16 cellular contexts compared by ENCODE assay signal in the genomic region with DNA sequence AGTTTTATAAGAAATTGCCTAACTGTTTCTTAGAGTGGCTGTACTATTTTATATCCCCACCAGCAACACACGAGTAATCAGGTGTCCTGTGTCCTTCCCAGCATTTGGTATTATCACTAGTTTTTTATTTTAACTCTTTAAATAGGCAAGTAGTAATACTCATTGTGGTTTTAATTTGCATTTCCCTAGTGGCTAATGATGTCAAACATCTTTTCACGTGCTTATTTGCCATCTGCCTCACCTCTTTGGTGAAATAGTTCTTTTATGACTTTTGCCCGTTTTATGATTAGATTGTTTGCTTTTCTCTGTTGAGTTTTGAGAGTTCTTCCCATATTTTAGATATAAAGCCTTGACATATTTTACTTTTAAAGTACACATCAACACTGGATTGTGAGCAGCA. TPM values are rescaled to one million over a fixed set of nuclear protein-coding genes. Genes with fewer than 3 reads are reported as not detected.
DNase-seq lines count a peak whose midpoint lies in the region; ATAC-seq and TF ChIP-seq lines count a peak whose summit lies in the region.
"Had no signal": no experiment of that assay in that cellular context is flagged by ENCODE, and none has a peak within 500 bp of the region (broad histone marks: within the 10 kb centered on the region; RNA-seq: fewer than 3 reads in every experiment).

No MANE protein-coding gene starts in this region.

- H3K27ac ChIP-seq in PC-3 (ENCODE audit: low read length) (no peak overlapping the region), hepatocyte (peak overlapping the region; percentile 66), stomach (no peak overlapping the region)
- H3K27ac ChIP-seq: HL-60, SK-N-MC had no signal

- intact Hi-C loops in PC-3 (cut with micrococcal nuclease): loop anchor here (10.0 kb wide), 1 partner anchor 142 kb away; the partner anchor contains the start of gene ELOVL5
- intact Hi-C loops in stomach (cut with DNase I; ENCODE audit: low total_unique reads): no loop called here

- H4K20me1 ChIP-seq in PC-3 (ENCODE audit: low read length) (no peaks in the 10 kb centered on the region), hepatocyte (ENCODE audit: insufficient read depth, poor library complexity, severe bottlenecking) (no peaks in the 10 kb centered on the region)

- TF ChIP-seq EP300 in stomach (IDR thresholded peaks at IDR 0.05): no peak

- ATAC-seq in PC-3: no peak; the same call in none of the 2 replicates

- WGBS in hepatocyte (ENCODE audit: low lambda C conversion rate, missing lambda C conversion rate): 29% methylated on average over 3 of the region's 3 CpGs
- WGBS in stomach, 5 donors: 10 to 23% (median 16%) methylated on average over 3 of the region's 3 CpGs

- H3K4me3 ChIP-seq in PC-3 (ENCODE audit: low read length): no peak overlapping the region
- no peak overlapping the region for H3K4me3 ChIP-seq in hepatocyte
- no peak overlapping the region for H3K4me3 ChIP-seq in stomach
- H3K4me3 ChIP-seq: SK-N-MC had no signal

- TF ChIP-seq POLR2A in stomach (IDR thresholded peaks at IDR 0.05): no peak

- peak overlapping the region; percentile 51 for H2AFZ ChIP-seq in PC-3 (ENCODE audit: low read length)
- H2AFZ ChIP-seq in hepatocyte: no peak overlapping the region

- H3K9me2 ChIP-seq in PC-3 (replicated peaks; ENCODE audit: low read length): no peaks in the 10 kb centered on the region
- H3K9me2 ChIP-seq in hepatocyte (replicated peaks; ENCODE audit: insufficient read depth): no peaks in the 10 kb centered on the region

- no peaks in the 10 kb centered on the region for H3F3A ChIP-seq in PC-3 (ENCODE audit: low read length, unreplicated experiment)

- CTCF ChIA-PET in PC-3 (lab: Charles Lee): no interaction called here

- H3K4me2 ChIP-seq in PC-3 (ENCODE audit: low read length) (no peak overlapping the region), hepatocyte (peak overlapping the region; percentile 60)

- no peak for TF ChIP-seq CTCF in PC-3 (conservative IDR thresholded peaks at IDR 0.05; ENCODE audit: low read depth, low read length)
- TF ChIP-seq CTCF in hepatocyte (IDR thresholded peaks at IDR 0.05; ENCODE audit: poor library complexity): no peak
- TF ChIP-seq CTCF in stomach (IDR thresholded peaks at IDR 0.05): no peak

- H3K79me2 ChIP-seq in PC-3 (ENCODE audit: low read length) (no peaks in the 10 kb centered on the region), hepatocyte (no peaks in the 10 kb centered on the region)

- POLR2A ChIA-PET in PC-3 (lab: Charles Lee; ENCODE audit: unreplicated experiment): no interaction called here

- DNase-seq in NCI-H2171 treated with DMSO at 0.1 percent for 48 hours (lab: John Stamatoyannopoulos, UW) (peak; percentile 6), NCI-H2171 (lab: John Stamatoyannopoulos, UW) (no peak), PC-3 (no peak), hepatocyte (ENCODE audit: low spot score) (no peak), D341Med (ENCODE audit: low spot score) (no peak), NCI-H146 (lab: John Stamatoyannopoulos, UW) (no peak), stomach (no peak), RKO (ENCODE audit: low spot score) (no peak)
- DNase-seq: 8988T; CD4-positive, CD25-positive, alpha-beta regulatory T cell; COR-L47; NCI-H1105; NCI-H187 treated with DMSO at 0.1 percent for 48 hours; Right ventricle myocardium superior had no signal

- H3K9me3 ChIP-seq in PC-3 (ENCODE audit: low read length) (no peaks in the 10 kb centered on the region), hepatocyte (ENCODE audit: low read depth) (no peaks in the 10 kb centered on the region), stomach (no peaks in the 10 kb centered on the region)

- no peak overlapping the region for H3K9ac ChIP-seq in PC-3 (ENCODE audit: low read length)

- peaks cover 12% of the 10 kb centered on the region; the same call in 1 of the 2 replicates for H3K4me1 ChIP-seq in PC-3 (ENCODE audit: insufficient read depth, low read length)
- peaks cover 18% of the 10 kb centered on the region for H3K4me1 ChIP-seq in hepatocyte (ENCODE audit: insufficient read depth)
- peaks cover 0 to 26% (median 4%) of the 10 kb centered on the region in 4 donors for H3K4me1 ChIP-seq in stomach

- H3K36me3 ChIP-seq in PC-3 (ENCODE audit: low read depth, low read length) (no peaks in the 10 kb centered on the region), hepatocyte (replicated peaks; ENCODE audit: insufficient read depth, low read depth) (no peaks in the 10 kb centered on the region), stomach (no peaks in the 10 kb centered on the region)

- H3K27me3 ChIP-seq in PC-3 (ENCODE audit: low read length) (no peaks in the 10 kb centered on the region), hepatocyte (no peaks in the 10 kb centered on the region), stomach (no peaks in the 10 kb centered on the region)

- BruUV-seq in PC-3 (replicated peaks; lab: Mats Ljungman, UMichigan): no TSS peak

RNA-seq across cellular contexts. Expression of gene GCLC, which starts 57.8 kb away (rescaled TPM):
- total RNA-seq in PC-3 (2014; rRNA removed) (50.1 and 54.7 TPM in 2 replicates), hepatocyte (38.8 and 52.6 TPM in 2 replicates), stomach (100 to 1,000 TPM in 2 of 5 donors, 10 to 100 TPM in 2, 1 to 10 TPM in 1; 9.3 to 176 (median 99.1) TPM)
- polyA plus RNA-seq in hepatocyte (14.5 and 21.9 TPM in 2 replicates), stomach (10 to 100 TPM; 17.7 to 33.0 (median 19.5) TPM)
